Comparison of ENCODE assay signal across 12 cellular contexts in genomic region chr5:53360811-53361210, GRCh38.
DNase-seq lines count a peak whose midpoint lies in the region; ATAC-seq and TF ChIP-seq lines count a peak whose summit lies in the region.
"Had no signal": no experiment of that assay in that cellular context is flagged by ENCODE, and none has a peak within 500 bp of the region (broad histone marks: within the 10 kb centered on the region; RNA-seq: fewer than 3 reads in every experiment).

No MANE protein-coding gene starts in this region.

- BruUV-seq in MCF 10A (replicated peaks; lab: Mats Ljungman, UMichigan), result no TSS peak

- H3K4me1 ChIP-seq in breast epithelium (no peaks in the 10 kb centered on the region), SK-N-SH (ENCODE audit: control insufficient read depth in 1 of 2, insufficient read depth in 2 of 2, low read depth in 1 of 2, low read length in 1 of 2) (peaks cover 0 to 43% of the 10 kb centered on the region in 2 experiments; a peak in 3 of 4 replicates), lower lobe of right lung (no peaks in the 10 kb centered on the region)
- H3K4me1 ChIP-seq: sigmoid colon had no signal

- no peak overlapping the region for H3K4me3 ChIP-seq in breast epithelium
- H3K4me3 ChIP-seq in SK-N-SH (ENCODE audit: low read depth in 2 of 2, low read length in 1 of 2), result no peak overlapping the region; a peak in 1 of 4 replicates
- H3K4me3 ChIP-seq in fibroblast of mammary gland (ENCODE audit: control insufficient read depth, low read depth, low read length), result no peak overlapping the region
- no peak overlapping the region for H3K4me3 ChIP-seq in lower lobe of right lung
- H3K4me3 ChIP-seq: sigmoid colon had no signal

- H3K27ac ChIP-seq in breast epithelium (no peak overlapping the region), SK-N-SH (ENCODE audit: low read depth in 2 of 2, low read length in 1 of 2) (peak overlapping the region; percentile 34 to 96; a peak in 3 of 4 replicates), lower lobe of right lung (no peak overlapping the region)
- H3K27ac ChIP-seq: 22Rv1, sigmoid colon had no signal

- peaks cover 10% of the 10 kb centered on the region for H3K4me1 Mint-ChIP-seq in MCF 10A (ENCODE audit: insufficient read depth, unreplicated experiment)
- H3K4me1 Mint-ChIP-seq: naive thymus-derived CD8-positive, alpha-beta T cell had no signal

- H3K9me3 Mint-ChIP-seq in MCF 10A (ENCODE audit: unreplicated experiment), result no peaks in the 10 kb centered on the region
- H3K9me3 Mint-ChIP-seq: naive thymus-derived CD8-positive, alpha-beta T cell had no signal

- no peak overlapping the region for H3K27ac Mint-ChIP-seq in MCF 10A (ENCODE audit: low read depth, unreplicated experiment)
- H3K27ac Mint-ChIP-seq: naive thymus-derived CD8-positive, alpha-beta T cell had no signal

- no peaks in the 10 kb centered on the region for H3K27me3 ChIP-seq in breast epithelium
- H3K27me3 ChIP-seq in SK-N-SH (ENCODE audit: insufficient read depth), result no peaks in the 10 kb centered on the region
- H3K27me3 ChIP-seq in lower lobe of right lung (ENCODE audit: low read depth), result no peaks in the 10 kb centered on the region
- H3K27me3 ChIP-seq: sigmoid colon had no signal

- no peak overlapping the region for H3K4me3 Mint-ChIP-seq in MCF 10A (ENCODE audit: unreplicated experiment)
- H3K4me3 Mint-ChIP-seq: naive thymus-derived CD8-positive, alpha-beta T cell had no signal

- H3K27me3 Mint-ChIP-seq in MCF 10A (ENCODE audit: insufficient read depth, unreplicated experiment), result no peaks in the 10 kb centered on the region

- CTCF ChIA-PET in MCF 10A (lab: Yijun Ruan, JAX), result interaction anchor here (0.8 kb wide), 1 partner anchor 41 kb away, joined by 3 read pairs; no protein-coding TSS in a partner anchor
- CTCF ChIA-PET in SK-N-SH (lab: Yijun Ruan, JAX), result no interaction called here

- H3K9me3 ChIP-seq in breast epithelium (no peaks in the 10 kb centered on the region), SK-N-SH (no peaks in the 10 kb centered on the region), lower lobe of right lung (no peaks in the 10 kb centered on the region)
- H3K9me3 ChIP-seq: sigmoid colon had no signal

- no peaks in the 10 kb centered on the region for H3K36me3 Mint-ChIP-seq in MCF 10A (ENCODE audit: insufficient read depth, unreplicated experiment)
- H3K36me3 Mint-ChIP-seq: naive thymus-derived CD8-positive, alpha-beta T cell had no signal

- POLR2A ChIA-PET in MCF 10A (lab: Yijun Ruan, JAX) (interaction anchor here (0.6 to 1.3 kb wide), 4 partner anchors 14 to 1109 kb away, joined by 3 read pairs; no protein-coding TSS in a partner anchor), SK-N-SH (lab: Yijun Ruan, JAX) (no interaction called here)

- ATAC-seq in GM18861 (IDR thresholded peaks at IDR 0.05; ENCODE audit: unreplicated experiment) (no peak), lower lobe of right lung (no peak)
- ATAC-seq: naive thymus-derived CD8-positive, alpha-beta T cell had no signal

- TF ChIP-seq CTCF in MCF 10A (IDR thresholded peaks at IDR 0.05; ENCODE audit: unreplicated experiment), result no peak
- TF ChIP-seq CTCF in breast epithelium (IDR thresholded peaks at IDR 0.05), result no peak
- TF ChIP-seq CTCF in SK-N-SH (IDR thresholded peaks at IDR 0.05), result no peak
- no peak for TF ChIP-seq CTCF in fibroblast of mammary gland (conservative IDR thresholded peaks at IDR 0.05; ENCODE audit: control insufficient read depth, insufficient read depth, low read depth, low read length)
- TF ChIP-seq CTCF in lower lobe of right lung (IDR thresholded peaks at IDR 0.05), result no peak

- H2AFZ ChIP-seq in SK-N-SH (ENCODE audit: low read depth), result no peak overlapping the region

- peaks cover 64% of the 10 kb centered on the region for H3F3A ChIP-seq in SK-N-SH (replicated peaks; ENCODE audit: insufficient read depth)

- TF ChIP-seq POLR2A in breast epithelium (IDR thresholded peaks at IDR 0.05), result no peak

- H3K9me2 ChIP-seq in SK-N-SH, result no peaks in the 10 kb centered on the region

- peak; percentile 47 for DNase-seq in MCF 10A (ENCODE audit: unreplicated experiment)
- no peak for DNase-seq in breast epithelium (ENCODE audit: low spot score in 2 of 2)
- DNase-seq in SK-N-SH, result no peak
- DNase-seq in fibroblast of mammary gland (ENCODE audit: low read depth), result peak; percentile 95
- peak; percentile 77 for DNase-seq in stromal cell of bone marrow (ENCODE audit: low read depth)
- DNase-seq in lower lobe of right lung, result no peak
- no peak for DNase-seq in stimulated activated CD4-positive, alpha-beta T cell treated with anti-CD3 and anti-CD28 coated beads, Interleukin-4, amount 100 ng/mL, for 24 hours
- DNase-seq: DMS53; naive thymus-derived CD8-positive, alpha-beta T cell; sigmoid colon had no signal

- H4K20me1 ChIP-seq in SK-N-SH (ENCODE audit: insufficient read depth), result no peaks in the 10 kb centered on the region

- intact Hi-C loops in MCF 10A (cut with micrococcal nuclease) (loop anchor here (2.0 kb wide), 1 partner anchor 58 kb away; no protein-coding TSS in a partner anchor), breast epithelium (cut with DNase I; ENCODE audit: low total_unique reads) (no loop called here), lower lobe of right lung (cut with DNase I) (no loop called here)

- TF ChIP-seq EP300 in SK-N-SH (IDR thresholded peaks at IDR 0.05; ENCODE audit: borderline replicate concordance in 1 of 2, low read depth in 1 of 2, low read length in 1 of 2), result peak; percentile 39 to 99; a peak in 2 of 4 replicates

- peak overlapping the region; percentile 64 for H3K9ac ChIP-seq in SK-N-SH

- no peaks in the 10 kb centered on the region for H3K79me2 ChIP-seq in SK-N-SH (ENCODE audit: insufficient read depth)

- H3K4me2 ChIP-seq in SK-N-SH, result peak overlapping the region; percentile 18; the same call in 1 of the 2 replicates

- no peak for TF ChIP-seq RAD21 in SK-N-SH (IDR thresholded peaks at IDR 0.05; ENCODE audit: low read length)

- H3K36me3 ChIP-seq in breast epithelium, result no peaks in the 10 kb centered on the region
- H3K36me3 ChIP-seq in SK-N-SH (replicated peaks in 1 of 2; ENCODE audit: control insufficient read depth in 1 of 2, insufficient read depth in 2 of 2, low read length in 1 of 2), result no peaks in the 10 kb centered on the region
- H3K36me3 ChIP-seq in lower lobe of right lung, result no peaks in the 10 kb centered on the region
- H3K36me3 ChIP-seq: sigmoid colon had no signal

TF ChIP-seq in SK-N-SH, 30 proteins besides CTCF, POLR2A, EP300 and RAD21 (continues in another document):
- no peak for TF ChIP-seq RFX5 (IDR thresholded peaks at IDR 0.05; ENCODE audit: low read length)
- peak; percentile 94 for TF ChIP-seq MEF2A (IDR thresholded peaks at IDR 0.05; ENCODE audit: borderline replicate concordance, low read depth)
- no peak for TF ChIP-seq CHD2 (IDR thresholded peaks at IDR 0.05; ENCODE audit: low read length, partially characterized antibody)
- TF ChIP-seq TCF12 (IDR thresholded peaks at IDR 0.05), result peak; percentile 97
- TF ChIP-seq NFIC (IDR thresholded peaks at IDR 0.05; ENCODE audit: borderline replicate concordance), result peak; percentile 94
- TF ChIP-seq YY1 (IDR thresholded peaks at IDR 0.05; ENCODE audit: low read depth), result no peak
- TF ChIP-seq GATA2 (CRISPR knock-in tag; IDR thresholded peaks at IDR 0.05), result no peak
- no peak for TF ChIP-seq NRF1 (IDR thresholded peaks at IDR 0.05; ENCODE audit: low read depth, low read length)
- TF ChIP-seq, protein P1, sequence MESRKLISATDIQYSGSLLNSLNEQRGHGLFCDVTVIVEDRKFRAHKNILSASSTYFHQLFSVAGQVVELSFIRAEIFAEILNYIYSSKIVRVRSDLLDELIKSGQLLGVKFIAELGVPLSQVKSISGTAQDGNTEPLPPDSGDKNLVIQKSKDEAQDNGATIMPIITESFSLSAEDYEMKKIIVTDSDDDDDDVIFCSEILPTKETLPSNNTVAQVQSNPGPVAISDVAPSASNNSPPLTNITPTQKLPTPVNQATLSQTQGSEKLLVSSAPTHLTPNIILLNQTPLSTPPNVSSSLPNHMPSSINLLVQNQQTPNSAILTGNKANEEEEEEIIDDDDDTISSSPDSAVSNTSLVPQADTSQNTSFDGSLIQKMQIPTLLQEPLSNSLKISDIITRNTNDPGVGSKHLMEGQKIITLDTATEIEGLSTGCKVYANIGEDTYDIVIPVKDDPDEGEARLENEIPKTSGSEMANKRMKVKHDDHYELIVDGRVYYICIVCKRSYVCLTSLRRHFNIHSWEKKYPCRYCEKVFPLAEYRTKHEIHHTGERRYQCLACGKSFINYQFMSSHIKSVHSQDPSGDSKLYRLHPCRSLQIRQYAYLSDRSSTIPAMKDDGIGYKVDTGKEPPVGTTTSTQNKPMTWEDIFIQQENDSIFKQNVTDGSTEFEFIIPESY (IDR thresholded peaks at IDR 0.05; ENCODE audit: borderline replicate concordance, low read depth), result peak; percentile 87
- TF ChIP-seq SMC3 (IDR thresholded peaks at IDR 0.05; ENCODE audit: low read depth, low read length), result no peak
- TF ChIP-seq RCOR1 (IDR thresholded peaks at IDR 0.05; ENCODE audit: low read length), result no peak
- peak; percentile 98 for TF ChIP-seq JUND (IDR thresholded peaks at IDR 0.05)
- TF ChIP-seq, protein P2, sequence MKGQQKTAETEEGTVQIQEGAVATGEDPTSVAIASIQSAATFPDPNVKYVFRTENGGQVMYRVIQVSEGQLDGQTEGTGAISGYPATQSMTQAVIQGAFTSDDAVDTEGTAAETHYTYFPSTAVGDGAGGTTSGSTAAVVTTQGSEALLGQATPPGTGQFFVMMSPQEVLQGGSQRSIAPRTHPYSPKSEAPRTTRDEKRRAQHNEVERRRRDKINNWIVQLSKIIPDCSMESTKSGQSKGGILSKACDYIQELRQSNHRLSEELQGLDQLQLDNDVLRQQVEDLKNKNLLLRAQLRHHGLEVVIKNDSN (IDR thresholded peaks at IDR 0.05; ENCODE audit: borderline replicate concordance, low read depth), result no peak
- TF ChIP-seq, protein P3, sequence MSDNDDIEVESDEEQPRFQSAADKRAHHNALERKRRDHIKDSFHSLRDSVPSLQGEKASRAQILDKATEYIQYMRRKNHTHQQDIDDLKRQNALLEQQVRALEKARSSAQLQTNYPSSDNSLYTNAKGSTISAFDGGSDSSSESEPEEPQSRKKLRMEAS (IDR thresholded peaks at IDR 0.05; ENCODE audit: low read depth), result no peak; the same call in 1 of the 2 replicates
- no peak for TF ChIP-seq MXI1 (IDR thresholded peaks at IDR 0.05; ENCODE audit: low read depth, low read length)
- no peak for TF ChIP-seq EZH2phosphoT487 (IDR thresholded peaks at IDR 0.05; ENCODE audit: borderline replicate concordance, low read depth)
- no peak for TF ChIP-seq FOXJ3 (CRISPR knock-in tag; IDR thresholded peaks at IDR 0.05)
- peak; percentile 98 for TF ChIP-seq FOSL2 (IDR thresholded peaks at IDR 0.05; ENCODE audit: borderline replicate concordance, low read depth)

Comparison
In these comparisons a context has a peak if more than half of its experiments do, and no peak if none do; other contexts are left out.
1. DNase-seq: peak in MCF 10A (single experiment), fibroblast of mammary gland (single experiment) and stromal cell of bone marrow (single experiment); none in breast epithelium (0 of 2), SK-N-SH (single experiment), lower lobe of right lung (single experiment) and stimulated activated CD4-positive, alpha-beta T cell treated with anti-CD3 and anti-CD28 coated beads, Interleukin-4, amount 100 ng/mL, for 24 hours (single experiment).
2. H3K27ac ChIP-seq: peak in SK-N-SH (2 of 2); none in breast epithelium (0 of 2) and lower lobe of right lung (single experiment).